9 cellular contexts compared by ENCODE assay signal in the genomic region with DNA sequence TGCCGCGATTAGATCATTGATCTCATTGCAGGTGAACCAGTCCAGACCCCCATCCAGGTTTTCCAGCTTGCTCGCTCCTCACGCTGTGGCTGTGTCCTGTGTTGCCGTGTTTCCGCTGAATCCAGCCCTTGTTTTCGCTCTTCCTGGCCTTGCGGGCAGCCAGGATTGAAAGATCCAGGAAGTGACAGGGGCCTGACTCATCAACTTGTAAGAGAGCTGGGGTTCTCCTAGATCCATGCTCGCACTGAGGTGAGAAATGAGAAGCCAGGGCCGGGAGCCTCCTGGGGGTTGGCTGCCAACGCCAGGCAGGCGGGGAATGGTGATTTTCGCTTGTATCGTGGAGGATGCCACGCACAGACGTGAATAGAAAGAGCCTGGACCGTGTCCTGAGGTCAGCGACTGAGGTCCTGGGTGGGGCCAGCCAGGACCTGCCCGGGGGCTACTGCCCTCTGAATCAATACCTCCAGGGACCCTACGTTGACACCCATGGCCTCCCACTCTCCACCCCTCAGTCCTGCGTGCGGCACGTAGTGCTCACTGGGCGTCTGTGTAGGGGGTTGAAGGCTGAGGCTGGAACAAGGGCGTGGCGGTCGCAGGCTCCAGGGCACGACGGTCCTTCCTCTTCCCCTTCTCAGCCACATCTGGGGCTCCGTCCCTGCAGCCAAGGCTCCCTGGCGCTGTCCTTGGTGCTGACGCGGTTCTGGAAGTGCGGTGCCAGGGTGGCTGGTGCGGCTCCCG. TPM values are rescaled to one million over a fixed set of nuclear protein-coding genes. Genes with fewer than 3 reads are reported as not detected.
A peak's percentile ranks its signal among the peaks of the same experiment; 100 is the strongest.
DNase-seq lines count a peak whose midpoint lies in the region; ATAC-seq and TF ChIP-seq lines count a peak whose summit lies in the region.
"Had no signal": no experiment of that assay in that cellular context is flagged by ENCODE, and none has a peak within 500 bp of the region (broad histone marks: within the 10 kb centered on the region; RNA-seq: fewer than 3 reads in every experiment).

No MANE protein-coding gene starts in this region.

- H3F3A ChIP-seq in PC-3 (ENCODE audit: low read length, unreplicated experiment): no peaks in the 10 kb centered on the region

- H3K27me3 Mint-ChIP-seq in activated naive CD4-positive, alpha-beta T cell treated with anti-CD3 and anti-CD28 coated beads for 36 hours (ENCODE audit: low read depth): peaks cover 22% of the 10 kb centered on the region
- peaks cover 7 to 19% of the 10 kb centered on the region in 2 donors for H3K27me3 Mint-ChIP-seq in natural killer cell treated with Interleukin-12 subunit alpha and Interleukin-12 subunit beta and Interleukin-15 and Interleukin-18, amount 100 ng/mL, for 72 hours

- peak overlapping the region; percentile 15; the same call in 1 of the 2 replicates for H2AFZ ChIP-seq in PC-3 (ENCODE audit: low read length)

- H3K4me3 ChIP-seq in PC-3 (ENCODE audit: low read length): peak overlapping the region; percentile 44
- H3K4me3 ChIP-seq in foreskin fibroblast (ENCODE audit: low read depth in 1 of 2, low read length in 2 of 2): peak overlapping the region; percentile 43 to 61

- TF ChIP-seq CTCF in PC-3 (conservative IDR thresholded peaks at IDR 0.05; ENCODE audit: low read depth, low read length) (no peak), foreskin fibroblast (IDR thresholded peaks at IDR 0.05; ENCODE audit: low read depth, low read length) (no peak)

- BruUV-seq in PC-3 (replicated peaks; lab: Mats Ljungman, UMichigan): TSS peak; percentile 77

- no peak for TF ChIP-seq RAD21 in Ishikawa (IDR thresholded peaks at IDR 0.05; ENCODE audit: low read depth)

- peaks cover 13% of the 10 kb centered on the region for H3K36me3 Mint-ChIP-seq in activated naive CD4-positive, alpha-beta T cell treated with anti-CD3 and anti-CD28 coated beads for 36 hours (ENCODE audit: low read depth)
- H3K36me3 Mint-ChIP-seq in natural killer cell treated with Interleukin-12 subunit alpha and Interleukin-12 subunit beta and Interleukin-15 and Interleukin-18, amount 100 ng/mL, for 72 hours: peaks cover 9% of the 10 kb centered on the region

- TF ChIP-seq EP300 in Ishikawa (IDR thresholded peaks at IDR 0.05; ENCODE audit: borderline replicate concordance): peak; percentile 59; the same call in 1 of the 2 replicates

- intact Hi-C loops in PC-3 (cut with micrococcal nuclease): loop anchor here (1.0 to 10.0 kb wide), 2 partner anchors 43 to 168 kb away; a partner anchor contains a TSS
- intact Hi-C loops in activated naive CD4-positive, alpha-beta T cell treated with anti-CD3 and anti-CD28 coated beads for 36 hours (cut with micrococcal nuclease): loop anchor here (1.0 to 2.0 kb wide), 2 partner anchors 38 to 43 kb away; a partner anchor contains a TSS

- ATAC-seq in PC-3: peak; percentile 91
- ATAC-seq in natural killer cell treated with Interleukin-12 subunit alpha and Interleukin-12 subunit beta and Interleukin-15 and Interleukin-18, amount 100 ng/mL, for 72 hours: peak; percentile 55 to 71
- no peak for ATAC-seq in HG03442 (IDR thresholded peaks at IDR 0.05; ENCODE audit: unreplicated experiment)

- DNase-seq in CMK (ENCODE audit: low read depth) (peak; percentile 97), PC-3 (peak; percentile 100), foreskin fibroblast (peak; percentile 99 to 100), superior temporal gyrus (ENCODE audit: extremely low spot score) (peak; percentile 90)
- DNase-seq in activated naive CD4-positive, alpha-beta T cell treated with anti-CD3 and anti-CD28 coated beads for 36 hours: peak; percentile 79
- DNase-seq in natural killer cell treated with Interleukin-12 subunit alpha and Interleukin-12 subunit beta and Interleukin-15 and Interleukin-18, amount 100 ng/mL, for 72 hours (ENCODE audit: low spot score): no peak

- H3K27ac ChIP-seq in PC-3 (ENCODE audit: low read length): peak overlapping the region; percentile 84

- H3K36me3 ChIP-seq in PC-3 (ENCODE audit: low read depth, low read length): no peaks in the 10 kb centered on the region

- POLR2A ChIA-PET in PC-3 (lab: Charles Lee; ENCODE audit: unreplicated experiment): interaction anchor here (0.6 to 1.0 kb wide), 2 partner anchors 50 to 1348 kb away, joined by 3 read pairs; a partner anchor contains a TSS

- peaks cover 22% of the 10 kb centered on the region for H3K4me1 ChIP-seq in PC-3 (ENCODE audit: insufficient read depth, low read length)

- no peaks in the 10 kb centered on the region for H4K20me1 ChIP-seq in PC-3 (ENCODE audit: low read length)

- peak overlapping the region; percentile 50 for H3K4me3 Mint-ChIP-seq in activated naive CD4-positive, alpha-beta T cell treated with anti-CD3 and anti-CD28 coated beads for 36 hours
- peak overlapping the region; percentile 45 for H3K4me3 Mint-ChIP-seq in natural killer cell treated with Interleukin-12 subunit alpha and Interleukin-12 subunit beta and Interleukin-15 and Interleukin-18, amount 100 ng/mL, for 72 hours

- H3K9ac ChIP-seq in PC-3 (ENCODE audit: low read length): peak overlapping the region; percentile 37; the same call in 1 of the 2 replicates

- H3K27ac Mint-ChIP-seq in activated naive CD4-positive, alpha-beta T cell treated with anti-CD3 and anti-CD28 coated beads for 36 hours: no peak overlapping the region
- peak overlapping the region in 1 of 2 donors; percentile 45 for H3K27ac Mint-ChIP-seq in natural killer cell treated with Interleukin-12 subunit alpha and Interleukin-12 subunit beta and Interleukin-15 and Interleukin-18, amount 100 ng/mL, for 72 hours

- CTCF ChIA-PET in PC-3 (lab: Charles Lee): interaction anchor here (0.6 kb wide), 1 partner anchor 168 kb away, joined by 3 read pairs; a partner anchor contains a TSS
- CTCF ChIA-PET in activated naive CD4-positive, alpha-beta T cell treated with anti-CD3 and anti-CD28 coated beads for 36 hours (lab: Charles Lee): interaction anchor here (1.5 kb wide), 1 partner anchor 13 kb away, joined by 4 read pairs; no protein-coding TSS in a partner anchor

- H3K9me3 ChIP-seq in PC-3 (ENCODE audit: low read length): no peaks in the 10 kb centered on the region

- H3K9me3 Mint-ChIP-seq in activated naive CD4-positive, alpha-beta T cell treated with anti-CD3 and anti-CD28 coated beads for 36 hours: peaks cover 15% of the 10 kb centered on the region
- H3K9me3 Mint-ChIP-seq in natural killer cell treated with Interleukin-12 subunit alpha and Interleukin-12 subunit beta and Interleukin-15 and Interleukin-18, amount 100 ng/mL, for 72 hours: peaks cover 3% of the 10 kb centered on the region

- H3K27me3 ChIP-seq in PC-3 (ENCODE audit: low read length): no peaks in the 10 kb centered on the region

- peaks cover 13% of the 10 kb centered on the region for H3K4me1 Mint-ChIP-seq in activated naive CD4-positive, alpha-beta T cell treated with anti-CD3 and anti-CD28 coated beads for 36 hours (ENCODE audit: low read depth)
- peaks cover 11 to 22% of the 10 kb centered on the region in 2 donors for H3K4me1 Mint-ChIP-seq in natural killer cell treated with Interleukin-12 subunit alpha and Interleukin-12 subunit beta and Interleukin-15 and Interleukin-18, amount 100 ng/mL, for 72 hours (ENCODE audit: low read depth in 2 of 2)

- H3K79me2 ChIP-seq in PC-3 (ENCODE audit: low read length): no peaks in the 10 kb centered on the region

- peak overlapping the region; percentile 77 for H3K4me2 ChIP-seq in PC-3 (ENCODE audit: low read length)

- H3K9me2 ChIP-seq in PC-3 (replicated peaks; ENCODE audit: low read length): no peaks in the 10 kb centered on the region

TF ChIP-seq in Ishikawa, 13 proteins besides CTCF, POLR2A, EP300 and RAD21 (continues in another document):
- TF ChIP-seq CREB1 (IDR thresholded peaks at IDR 0.05; ENCODE audit: low read depth) (0 out of 2 replicates have a peak, but pooled peaks have one; percentile 46), FOXM1 (IDR thresholded peaks at IDR 0.05; ENCODE audit: borderline replicate concordance, low read depth) (peak; percentile 52; the same call in 1 of the 2 replicates), ZBTB7A (IDR thresholded peaks at IDR 0.05; ENCODE audit: low read depth) (peak; percentile 16; the same call in 1 of the 2 replicates), YY1 (IDR thresholded peaks at IDR 0.05; ENCODE audit: low read depth) (peak; percentile 80), CEBPB (IDR thresholded peaks at IDR 0.05) (no peak), TCF12 (IDR thresholded peaks at IDR 0.05; ENCODE audit: low read depth) (peak; percentile 79), TAF1 (IDR thresholded peaks at IDR 0.05; ENCODE audit: low read depth) (no peak; the same call in 1 of the 2 replicates)
- TF ChIP-seq, protein P1, sequence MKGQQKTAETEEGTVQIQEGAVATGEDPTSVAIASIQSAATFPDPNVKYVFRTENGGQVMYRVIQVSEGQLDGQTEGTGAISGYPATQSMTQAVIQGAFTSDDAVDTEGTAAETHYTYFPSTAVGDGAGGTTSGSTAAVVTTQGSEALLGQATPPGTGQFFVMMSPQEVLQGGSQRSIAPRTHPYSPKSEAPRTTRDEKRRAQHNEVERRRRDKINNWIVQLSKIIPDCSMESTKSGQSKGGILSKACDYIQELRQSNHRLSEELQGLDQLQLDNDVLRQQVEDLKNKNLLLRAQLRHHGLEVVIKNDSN (IDR thresholded peaks at IDR 0.05): 0 out of 2 replicates have a peak, but pooled peaks have one; percentile 12
- TF ChIP-seq, protein P2, sequence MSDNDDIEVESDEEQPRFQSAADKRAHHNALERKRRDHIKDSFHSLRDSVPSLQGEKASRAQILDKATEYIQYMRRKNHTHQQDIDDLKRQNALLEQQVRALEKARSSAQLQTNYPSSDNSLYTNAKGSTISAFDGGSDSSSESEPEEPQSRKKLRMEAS (IDR thresholded peaks at IDR 0.05): peak; percentile 76

RNA-seq across cellular contexts. Expression of a gene that starts 7.3 kb away (rescaled TPM):
- total RNA-seq in PC-3 (2014; rRNA removed): 8.1 and 10.9 TPM in 2 replicates
- not detected for total RNA-seq in activated naive CD4-positive, alpha-beta T cell treated with anti-CD3 and anti-CD28 coated beads for 36 hours
- under 1 TPM in 1 of 2 donors, not detected in 1; 0.11 TPM for total RNA-seq in natural killer cell treated with Interleukin-12 subunit alpha and Interleukin-12 subunit beta and Interleukin-15 and Interleukin-18, amount 100 ng/mL, for 72 hours

RNA-seq across cellular contexts. Expression of a gene that starts 11.9 kb away (rescaled TPM):
- 11.1 and 11.8 TPM in 2 replicates for total RNA-seq in PC-3 (2014; rRNA removed)
- total RNA-seq in activated naive CD4-positive, alpha-beta T cell treated with anti-CD3 and anti-CD28 coated beads for 36 hours: 1 to 10 TPM; 6.1 to 6.8 TPM
- 10 to 100 TPM in 1 of 2 donors, 1 to 10 TPM in 1; 8.3 to 31.6 TPM for total RNA-seq in natural killer cell treated with Interleukin-12 subunit alpha and Interleukin-12 subunit beta and Interleukin-15 and Interleukin-18, amount 100 ng/mL, for 72 hours

RNA-seq across cellular contexts. Expression of a gene that starts 36.5 kb away (rescaled TPM):
- 0.40 and 2.5 TPM in 2 replicates for total RNA-seq in PC-3 (2014; rRNA removed)
- not detected for total RNA-seq in activated naive CD4-positive, alpha-beta T cell treated with anti-CD3 and anti-CD28 coated beads for 36 hours
- total RNA-seq in natural killer cell treated with Interleukin-12 subunit alpha and Interleukin-12 subunit beta and Interleukin-15 and Interleukin-18, amount 100 ng/mL, for 72 hours: not detected
- total RNA-seq: T-helper 1 cell treated with Interleukin-12 subunit alpha and Interleukin-12 subunit beta and Interleukin-4 antibody, amounts not matched to agents 30 ng/mL and 1 ng/mL, for 36 hours had no signal

RNA-seq across cellular contexts. Expression of a gene that starts 42.2 kb away (rescaled TPM):
- total RNA-seq in PC-3 (2014; rRNA removed): 159 and 221 TPM in 2 replicates
- 100 to 1,000 TPM; 166 to 174 TPM for total RNA-seq in activated naive CD4-positive, alpha-beta T cell treated with anti-CD3 and anti-CD28 coated beads for 36 hours
- 100 to 1,000 TPM; 260 to 492 TPM for total RNA-seq in natural killer cell treated with Interleukin-12 subunit alpha and Interleukin-12 subunit beta and Interleukin-15 and Interleukin-18, amount 100 ng/mL, for 72 hours

RNA-seq across cellular contexts. Expression of a gene that starts 50.2 kb away (rescaled TPM):
- total RNA-seq in PC-3 (2014; rRNA removed): 30.0 and 45.7 TPM in 2 replicates
- not detected for total RNA-seq in activated naive CD4-positive, alpha-beta T cell treated with anti-CD3 and anti-CD28 coated beads for 36 hours
- total RNA-seq in natural killer cell treated with Interleukin-12 subunit alpha and Interleukin-12 subunit beta and Interleukin-15 and Interleukin-18, amount 100 ng/mL, for 72 hours: not detected
- total RNA-seq: T-helper 1 cell treated with Interleukin-12 subunit alpha and Interleukin-12 subunit beta and Interleukin-4 antibody, amounts not matched to agents 30 ng/mL and 1 ng/mL, for 36 hours had no signal
